Comparison of ENCODE assay signal across 8 cellular contexts in genomic region chr3:194135516-194135805, GRCh38. TPM values are rescaled to one million over a fixed set of nuclear protein-coding genes. Genes with fewer than 3 reads are reported as not detected.
DNase-seq lines count a peak whose midpoint lies in the region; ATAC-seq and TF ChIP-seq lines count a peak whose summit lies in the region.

No MANE protein-coding gene starts in this region.

- TF ChIP-seq CTCF in SK-N-SH (IDR thresholded peaks at IDR 0.05) (no peak), WTC11 (IDR thresholded peaks at IDR 0.05) (no peak)

- WGBS in SK-N-SH (ENCODE audit: low lambda C conversion rate): 2% methylated on average over 4 of the region's 4 CpGs

- H3K9me3 ChIP-seq in SK-N-SH (no peaks in the 10 kb centered on the region), iPS-20b (ENCODE audit: insufficient read depth, low read depth, low read length) (no peaks in the 10 kb centered on the region), stomach smooth muscle (ENCODE audit: control insufficient read depth in 2 of 2, low read length in 2 of 2) (no peaks in the 10 kb centered on the region)

- H3K4me1 ChIP-seq in SK-N-SH (ENCODE audit: control insufficient read depth in 1 of 2, insufficient read depth in 2 of 2, low read depth in 1 of 2, low read length in 1 of 2): peaks cover 23 to 64% of the 10 kb centered on the region in 2 experiments; a peak in 3 of 4 replicates
- peaks cover 53% of the 10 kb centered on the region for H3K4me1 ChIP-seq in iPS-20b (ENCODE audit: insufficient read depth, low read length)
- H3K4me1 ChIP-seq in stomach smooth muscle (ENCODE audit: control insufficient read depth, insufficient read depth, low read length): peaks cover 61% of the 10 kb centered on the region

- peaks cover 26% of the 10 kb centered on the region for H4K20me1 ChIP-seq in SK-N-SH (ENCODE audit: insufficient read depth)

- peak overlapping the region; percentile 92 for H3K4me3 Mint-ChIP-seq in WTC11

- H3K9ac ChIP-seq in SK-N-SH: peak overlapping the region; percentile 89
- H3K9ac ChIP-seq in iPS-20b (ENCODE audit: low read depth, low read length): peak overlapping the region; percentile 46; the same call in 1 of the 2 replicates
- peak overlapping the region; percentile 80 to 82 for H3K9ac ChIP-seq in stomach smooth muscle (ENCODE audit: low read length in 2 of 2)

- ATAC-seq in SK-N-SH treated with all-trans-retinoic acid at 6 μM for 48 hours (no peak), WTC11 (no peak), HG03045 (IDR thresholded peaks at IDR 0.05; ENCODE audit: unreplicated experiment) (no peak)

- peak overlapping the region; percentile 75 for H2AFZ ChIP-seq in SK-N-SH (ENCODE audit: low read depth)

- no peaks in the 10 kb centered on the region for H3K9me3 Mint-ChIP-seq in WTC11

- POLR2A ChIA-PET in SK-N-SH (lab: Yijun Ruan, JAX) (interaction anchor here (1.0 to 1.8 kb wide), 3 partner anchors 11 to 181 kb away, joined by 3 to 4 read pairs (median 4); no protein-coding TSS in a partner anchor), WTC11 (lab: Charles Lee) (interaction anchor here (0.5 to 2.2 kb wide), 16 partner anchors 18 to 360 kb away, joined by 3 to 8 read pairs (median 4); no protein-coding TSS in a partner anchor)

- peaks cover 21% of the 10 kb centered on the region for H3K79me2 ChIP-seq in SK-N-SH (ENCODE audit: insufficient read depth)

- H3K4me3 ChIP-seq in SK-N-SH (ENCODE audit: low read depth in 2 of 2, low read length in 1 of 2) (peak overlapping the region; percentile 68 to 71), iPS-20b (ENCODE audit: low read length) (peak overlapping the region; percentile 60), stomach smooth muscle (ENCODE audit: low read length in 2 of 2) (peak overlapping the region; percentile 83 to 89)

- H3K27me3 Mint-ChIP-seq in WTC11 (ENCODE audit: low read depth): peaks cover 13% of the 10 kb centered on the region

- H3K36me3 ChIP-seq in SK-N-SH (replicated peaks in 1 of 2; ENCODE audit: control insufficient read depth in 1 of 2, insufficient read depth in 2 of 2, low read length in 1 of 2) (peaks cover 0 to 7% of the 10 kb centered on the region in 2 experiments), iPS-20b (ENCODE audit: insufficient read depth, low read depth, low read length) (no peaks in the 10 kb centered on the region), stomach smooth muscle (ENCODE audit: control insufficient read depth in 2 of 2, insufficient read depth in 2 of 2, low read length in 2 of 2) (no peaks in the 10 kb centered on the region)

- TF ChIP-seq EP300 in SK-N-SH (IDR thresholded peaks at IDR 0.05; ENCODE audit: borderline replicate concordance in 1 of 2, low read depth in 1 of 2, low read length in 1 of 2): no peak

- H3K4me1 Mint-ChIP-seq in WTC11: peaks cover 57% of the 10 kb centered on the region

- H3F3A ChIP-seq in SK-N-SH (replicated peaks; ENCODE audit: insufficient read depth): peaks cover 52% of the 10 kb centered on the region

- H3K27ac ChIP-seq in SK-N-SH (ENCODE audit: low read depth in 2 of 2, low read length in 1 of 2) (peak overlapping the region; percentile 94 to 96), iPS-20b (ENCODE audit: low read length) (no peak overlapping the region), stomach smooth muscle (ENCODE audit: low read length) (peak overlapping the region; percentile 86)

- H3K4me2 ChIP-seq in SK-N-SH: peak overlapping the region; percentile 99

- peaks cover 21% of the 10 kb centered on the region for H3K36me3 Mint-ChIP-seq in WTC11

- H3K9me2 ChIP-seq in SK-N-SH: no peaks in the 10 kb centered on the region

- CTCF ChIA-PET in SK-N-SH (lab: Yijun Ruan, JAX): interaction anchor here (0.6 to 7.7 kb wide), 8 partner anchors 10 to 469 kb away, joined by 3 to 94 read pairs (median 8); no protein-coding TSS in a partner anchor
- CTCF ChIA-PET in WTC11 (lab: Charles Lee): interaction anchor here (0.6 to 6.4 kb wide), 5 partner anchors 111 to 461 kb away, joined by 3 to 48 read pairs (median 3); no protein-coding TSS in a partner anchor

- no peaks in the 10 kb centered on the region for H3K27me3 ChIP-seq in SK-N-SH (ENCODE audit: insufficient read depth)
- peaks cover 70% of the 10 kb centered on the region for H3K27me3 ChIP-seq in iPS-20b (ENCODE audit: insufficient read depth, low read length)
- no peaks in the 10 kb centered on the region for H3K27me3 ChIP-seq in stomach smooth muscle (ENCODE audit: control insufficient read depth in 1 of 2, insufficient read depth in 2 of 2, low read length in 2 of 2)

- DNase-seq in SK-N-SH: no peak
- DNase-seq in WTC11 (ENCODE audit: low spot score): no peak
- DNase-seq in NCI-H2171 treated with DMSO at 0.1 percent for 48 hours (lab: John Stamatoyannopoulos, UW): no peak
- DNase-seq in amniotic stem cell (lab: John Stamatoyannopoulos, UW): no peak

- peak overlapping the region; percentile 67 for H3K27ac Mint-ChIP-seq in WTC11

- no peak for TF ChIP-seq RAD21 in SK-N-SH (IDR thresholded peaks at IDR 0.05; ENCODE audit: low read length)

TF ChIP-seq in SK-N-SH, 30 proteins besides CTCF, POLR2A, EP300 and RAD21:
- TF ChIP-seq RXRA (IDR thresholded peaks at IDR 0.05; ENCODE audit: borderline replicate concordance, low read depth) (no peak), USF2 (IDR thresholded peaks at IDR 0.05; ENCODE audit: borderline replicate concordance, low read depth, low read length) (no peak), TCF12 (IDR thresholded peaks at IDR 0.05) (no peak)

TF ChIP-seq in SK-N-SH treated with all-trans-retinoic acid at 6 μM for 48 hours, 23 proteins besides CTCF, POLR2A, EP300 and RAD21:
- TF ChIP-seq TSHZ2 (CRISPR knock-in tag; IDR thresholded peaks at IDR 0.05) (no peak), GLIS3 (CRISPR knock-in tag; IDR thresholded peaks at IDR 0.05) (no peak), TOX (CRISPR knock-in tag; IDR thresholded peaks at IDR 0.05; ENCODE audit: borderline replicate concordance) (no peak), ZNF565 (CRISPR knock-in tag; conservative IDR thresholded peaks at IDR 0.05; ENCODE audit: low read depth) (no peak), ZC3H10 (CRISPR knock-in tag; IDR thresholded peaks at IDR 0.05) (no peak)

TF ChIP-seq in WTC11, 78 proteins besides CTCF, POLR2A, EP300 and RAD21:
- TF ChIP-seq PREB (CRISPR knock-in tag; IDR thresholded peaks at IDR 0.05; ENCODE audit: borderline replicate concordance) (no peak), SMAD3 (CRISPR knock-in tag; IDR thresholded peaks at IDR 0.05; ENCODE audit: borderline replicate concordance) (no peak), GTF2I (CRISPR knock-in tag; conservative IDR thresholded peaks at IDR 0.05) (no peak), ZNF317 (CRISPR knock-in tag; IDR thresholded peaks at IDR 0.05; ENCODE audit: borderline replicate concordance, low read depth) (no peak), MXD4 (CRISPR knock-in tag; IDR thresholded peaks at IDR 0.05; ENCODE audit: borderline replicate concordance) (no peak), ZNF425 (CRISPR knock-in tag; conservative IDR thresholded peaks at IDR 0.05) (no peak), CREB1 (CRISPR knock-in tag; IDR thresholded peaks at IDR 0.05) (no peak), IRF2 (CRISPR knock-in tag; IDR thresholded peaks at IDR 0.05; ENCODE audit: borderline replicate concordance, low read depth) (no peak), USF2 (CRISPR knock-in tag; IDR thresholded peaks at IDR 0.05) (no peak)

RNA-seq across cellular contexts. Expression of gene HES1, which starts 0.5 kb away (rescaled TPM):
- polyA plus RNA-seq in SK-N-SH (2012; rRNA removed): 152 and 225 TPM in 2 replicates
- 98.1 and 119 TPM in 2 replicates for polyA plus RNA-seq in SK-N-SH (2012; cell fraction: cytosol; rRNA removed)
- 440 and 504 TPM in 2 replicates for polyA plus RNA-seq in SK-N-SH (2012; cell fraction: nucleus; rRNA removed)
- 28.4 to 65.9 TPM (median 62.3 TPM) in 3 replicates for total RNA-seq in WTC11 (2021)
